ENCODE assay signal across 1 cellular context in the genomic region with DNA sequence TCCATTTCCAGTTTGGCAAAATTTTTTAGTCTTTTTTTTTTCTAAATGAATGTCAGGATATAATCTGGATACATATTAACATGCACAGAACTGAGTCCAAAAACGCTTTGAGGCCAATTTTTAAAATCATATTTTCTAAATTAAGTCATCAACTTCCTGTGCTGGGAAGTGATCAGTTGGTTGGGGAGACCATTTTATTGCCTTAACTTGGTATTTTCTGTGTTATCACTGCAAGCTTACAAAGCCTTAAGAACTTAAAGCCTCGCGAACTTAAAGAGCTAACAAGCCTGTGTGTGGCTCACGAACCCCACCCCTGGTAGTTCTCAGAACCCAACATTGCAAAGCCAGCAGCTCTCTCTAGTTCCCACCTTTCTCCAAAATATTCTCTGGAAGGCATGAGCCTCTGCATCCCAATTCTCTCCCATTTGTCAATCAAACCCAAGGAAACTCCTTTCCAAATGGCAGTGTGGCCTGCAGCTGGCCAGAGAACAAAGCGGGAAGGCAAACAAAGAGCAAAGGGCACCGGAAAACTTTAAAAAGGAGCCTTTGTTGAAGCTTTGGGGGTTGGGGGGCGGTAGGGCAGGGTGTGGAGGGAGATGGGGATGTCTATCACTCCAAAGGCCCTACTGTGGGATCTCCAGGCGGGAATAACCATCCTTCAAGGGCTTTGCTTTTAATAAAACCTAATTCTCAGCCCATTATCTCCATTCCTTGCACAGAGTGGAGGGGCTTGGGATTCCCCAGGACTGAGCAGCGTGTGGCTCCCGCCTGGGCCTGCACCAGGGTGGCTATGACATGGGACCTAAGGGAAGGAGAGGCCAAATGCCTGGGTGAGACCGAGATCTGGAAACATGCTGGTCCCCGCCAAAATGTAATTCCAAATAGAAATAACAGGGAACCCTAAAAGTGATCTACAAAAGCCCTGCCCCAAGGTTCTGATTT.
TF ChIP-seq lines count a peak whose summit lies in the region.

No MANE protein-coding gene starts in this region.

TF ChIP-seq in SK-N-SH treated with all-trans-retinoic acid at 6 μM for 48 hours, 23 proteins besides CTCF, POLR2A, EP300 and RAD21 (continued from another document):
- TF ChIP-seq CREB5 (CRISPR knock-in tag; IDR thresholded peaks at IDR 0.05; ENCODE audit: low read depth) (no peak), ZFP3 (CRISPR knock-in tag; IDR thresholded peaks at IDR 0.05) (no peak), ARNTL (CRISPR knock-in tag; IDR thresholded peaks at IDR 0.05; ENCODE audit: borderline replicate concordance, low read depth) (no peak), ESRRG (CRISPR knock-in tag; IDR thresholded peaks at IDR 0.05) (no peak), BACH2 (CRISPR knock-in tag; IDR thresholded peaks at IDR 0.05; ENCODE audit: borderline replicate concordance) (no peak), ZNF70 (CRISPR knock-in tag; IDR thresholded peaks at IDR 0.05) (no peak), ZFP30 (CRISPR knock-in tag; IDR thresholded peaks at IDR 0.05) (no peak), OSR1 (CRISPR knock-in tag; IDR thresholded peaks at IDR 0.05) (no peak), POU6F1 (CRISPR knock-in tag; IDR thresholded peaks at IDR 0.05; ENCODE audit: borderline replicate concordance, low read depth) (no peak)
